9 cellular contexts compared by ENCODE assay signal in the genomic region with DNA sequence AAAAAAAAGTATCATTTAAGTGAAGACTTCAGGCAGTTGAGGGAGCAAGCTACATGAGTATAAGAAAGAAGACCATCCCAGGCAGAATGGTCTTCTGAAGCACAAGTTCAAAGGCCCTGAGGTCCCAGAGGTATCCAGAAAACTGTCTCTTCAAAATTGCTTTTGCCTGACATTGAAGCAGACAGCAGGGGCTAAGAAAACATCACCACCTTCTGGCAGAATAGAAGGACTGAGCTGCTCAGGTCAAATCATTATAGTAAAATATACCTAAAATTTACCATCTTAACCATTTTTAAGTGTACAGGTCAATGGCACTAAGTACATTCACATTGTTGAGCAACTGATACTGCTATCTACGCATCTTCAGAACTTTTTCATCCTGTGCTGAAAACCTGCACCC. TPM values are rescaled to one million over a fixed set of nuclear protein-coding genes. Genes with fewer than 3 reads are reported as not detected.
DNase-seq lines count a peak whose midpoint lies in the region; ATAC-seq and TF ChIP-seq lines count a peak whose summit lies in the region.
"Had no signal": no experiment of that assay in that cellular context is flagged by ENCODE, and none has a peak within 500 bp of the region (broad histone marks: within the 10 kb centered on the region; RNA-seq: fewer than 3 reads in every experiment).

No MANE protein-coding gene starts in this region.

- peak; percentile 79 for TF ChIP-seq CTCF in MM.1S (IDR thresholded peaks at IDR 0.05; ENCODE audit: low read length)
- peak; percentile 29 for TF ChIP-seq CTCF in progenitor cell of endocrine pancreas (IDR thresholded peaks at IDR 0.05; ENCODE audit: unreplicated experiment)

- H3K79me2 ChIP-seq in MM.1S (ENCODE audit: low read length) = peaks cover 65% of the 10 kb centered on the region

- no peaks in the 10 kb centered on the region for H3K9me2 ChIP-seq in MM.1S (replicated peaks; ENCODE audit: insufficient read depth, low read length)

- H3K4me1 Mint-ChIP-seq in progenitor cell of endocrine pancreas (ENCODE audit: low read depth) = peaks cover 50% of the 10 kb centered on the region

- peaks cover 13% of the 10 kb centered on the region for H3K36me3 Mint-ChIP-seq in progenitor cell of endocrine pancreas (ENCODE audit: insufficient read depth)

- peaks cover 6% of the 10 kb centered on the region for H3K9me3 Mint-ChIP-seq in progenitor cell of endocrine pancreas (ENCODE audit: low read depth)

- no peak overlapping the region for H3K4me3 Mint-ChIP-seq in progenitor cell of endocrine pancreas (ENCODE audit: low read depth)

- H3K27ac ChIP-seq in MM.1S (ENCODE audit: low read length) = peak overlapping the region; percentile 80; the same call in 1 of the 2 replicates
- H3K27ac ChIP-seq: BLaER1 had no signal

- no peaks in the 10 kb centered on the region for H3K27me3 ChIP-seq in MM.1S (replicated peaks; ENCODE audit: insufficient read depth, low read length)
- H3K27me3 ChIP-seq: BLaER1 had no signal

- no peak overlapping the region for H2AFZ ChIP-seq in MM.1S (ENCODE audit: low read length)

- no peaks in the 10 kb centered on the region for H3K9me3 ChIP-seq in MM.1S (replicated peaks; ENCODE audit: insufficient read depth, low read length)
- H3K9me3 ChIP-seq: BLaER1 had no signal

- H3K4me3 ChIP-seq in MM.1S (ENCODE audit: low read length) = no peak overlapping the region
- H3K4me3 ChIP-seq: BLaER1 had no signal

- H3K27ac Mint-ChIP-seq in progenitor cell of endocrine pancreas = no peak overlapping the region

- H3K4me1 ChIP-seq in MM.1S (ENCODE audit: low read length) = peaks cover 46% of the 10 kb centered on the region

- no peaks in the 10 kb centered on the region for H3K36me3 ChIP-seq in MM.1S (replicated peaks; ENCODE audit: insufficient read depth, low read length)
- H3K36me3 ChIP-seq: BLaER1 had no signal

- peaks cover 44% of the 10 kb centered on the region for H3F3A ChIP-seq in MM.1S (ENCODE audit: insufficient read depth, low read length)

- DNase-seq in NCI-H82 (lab: John Stamatoyannopoulos, UW) (peak; percentile 23), NCI-H82 treated with DMSO at 0.1 percent for 48 hours (lab: John Stamatoyannopoulos, UW; ENCODE audit: unreplicated experiment) (no peak), MM.1S (peak; percentile 72), cerebellar cortex (ENCODE audit: low spot score) (peak; percentile 11), progenitor cell of endocrine pancreas (ENCODE audit: low spot score, unreplicated experiment) (no peak)
- DNase-seq in effector CD4-positive, alpha-beta T cell = no peak
- DNase-seq in activated CD4-positive, CD25-positive, alpha-beta regulatory T cell (lab: John Stamatoyannopoulos, UW) = no peak

- no peaks in the 10 kb centered on the region for H3K27me3 Mint-ChIP-seq in progenitor cell of endocrine pancreas

- no peaks in the 10 kb centered on the region for H4K20me1 ChIP-seq in MM.1S (ENCODE audit: insufficient read depth, low read length)
- H4K20me1 ChIP-seq: BLaER1 had no signal

- ATAC-seq in GM18868 (IDR thresholded peaks at IDR 0.05; ENCODE audit: unreplicated experiment) = no peak

- no peak overlapping the region; the same call in 1 of the 2 replicates for H3K9ac ChIP-seq in MM.1S (ENCODE audit: low read length)
- H3K9ac ChIP-seq: BLaER1 had no signal

- H3K4me2 ChIP-seq in MM.1S (ENCODE audit: low read depth, low read length) = peak overlapping the region; percentile 71; the same call in 1 of the 2 replicates
- H3K4me2 ChIP-seq: BLaER1 had no signal

RNA-seq across cellular contexts. Expression of gene GPR160, which starts 16.4 kb away (rescaled TPM):
- total RNA-seq in progenitor cell of endocrine pancreas = 33.7 and 44.3 TPM in 2 replicates

Comparison
In these comparisons a context has a peak if more than half of its experiments do, and no peak if none do; other contexts are left out.
1. DNase-seq: peak in NCI-H82 (single experiment), MM.1S (single experiment) and cerebellar cortex (single experiment); none in NCI-H82 treated with DMSO at 0.1 percent for 48 hours (single experiment), progenitor cell of endocrine pancreas (single experiment), effector CD4-positive, alpha-beta T cell (single experiment) and activated CD4-positive, CD25-positive, alpha-beta regulatory T cell (0 of 4).